In genomic region chr12:117098361-117099217, GRCh38 we compare ENCODE assay signal across 8 cellular contexts. TPM values are rescaled to one million over a fixed set of nuclear protein-coding genes. Genes with fewer than 3 reads are reported as not detected.
DNase-seq lines count a peak whose midpoint lies in the region; ATAC-seq, FAIRE-seq and TF ChIP-seq lines count a peak whose summit lies in the region.

No MANE protein-coding gene starts in this region.

- H3K27ac ChIP-seq in PC-3 (ENCODE audit: low read length) (no peak overlapping the region), mesendoderm (ENCODE audit: low read depth, low read length) (no peak overlapping the region), tibial nerve (peak overlapping the region in 1 of 4 donors; percentile 9)

- H2BK120ac ChIP-seq in mesendoderm (ENCODE audit: low read depth, low read length) = no peak overlapping the region

- no peak overlapping the region for H4K5ac ChIP-seq in mesendoderm (ENCODE audit: low read length)

- H2AK5ac ChIP-seq in mesendoderm (ENCODE audit: low read length) = no peak overlapping the region

- no peaks in the 10 kb centered on the region for H3K36me3 ChIP-seq in PC-3 (ENCODE audit: low read depth, low read length)
- H3K36me3 ChIP-seq in bronchial epithelial cell (ENCODE audit: control insufficient read depth, insufficient read depth, low read length) = no peaks in the 10 kb centered on the region
- H3K36me3 ChIP-seq in mesendoderm (ENCODE audit: control insufficient read depth, insufficient read depth, low read length) = no peaks in the 10 kb centered on the region
- no peaks in the 10 kb centered on the region for H3K36me3 ChIP-seq in tibial nerve

- no peak for FAIRE-seq in bronchial epithelial cell (lab: Jason Lieb, UNC)

- no peaks in the 10 kb centered on the region for H3K9me2 ChIP-seq in PC-3 (replicated peaks; ENCODE audit: low read length)

- no peak for DNase-seq in PC-3
- no peak for DNase-seq in bronchial epithelial cell (ENCODE audit: low read depth)
- no peak for DNase-seq in mesendoderm
- no peak for DNase-seq in tibial nerve (ENCODE audit: low spot score in 2 of 2)
- DNase-seq in medulla oblongata (ENCODE audit: extremely low spot score) = no peak
- no peak for DNase-seq in NCI-H524 (lab: John Stamatoyannopoulos, UW)

- CTCF ChIA-PET in PC-3 (lab: Charles Lee) = no interaction called here

- H3K27me3 ChIP-seq in PC-3 (ENCODE audit: low read length) (peaks cover 74% of the 10 kb centered on the region), bronchial epithelial cell (ENCODE audit: control insufficient read depth, insufficient read depth, low read length) (peaks cover 34% of the 10 kb centered on the region), mesendoderm (ENCODE audit: insufficient read depth, low read length, poor library complexity) (peaks cover 10% of the 10 kb centered on the region), tibial nerve (peaks cover 0 to 79% of the 10 kb centered on the region in 2 donors)

- no peaks in the 10 kb centered on the region for H3K79me1 ChIP-seq in mesendoderm (ENCODE audit: low read length)

- POLR2A ChIA-PET in PC-3 (lab: Charles Lee; ENCODE audit: unreplicated experiment) = no interaction called here

- intact Hi-C loops in PC-3 (cut with micrococcal nuclease) = no loop called here

- H3K4me2 ChIP-seq in PC-3 (ENCODE audit: low read length) (peak overlapping the region; percentile 66), mesendoderm (ENCODE audit: low read length) (peak overlapping the region; percentile 81)

- H2AFZ ChIP-seq in PC-3 (ENCODE audit: low read length) = peak overlapping the region; percentile 56; the same call in 1 of the 2 replicates

- WGBS in mesendoderm (ENCODE audit: extremely low coverage, insufficient coverage, low lambda C conversion rate) = no CpG with 5 or more reads among the region's 85 CpGs
- WGBS in tibial nerve, 2 donors = 4 to 5% methylated on average over 23 to 38 of the region's 85 CpGs

- TF ChIP-seq CTCF in PC-3 (conservative IDR thresholded peaks at IDR 0.05; ENCODE audit: low read depth, low read length) = no peak
- no peak for TF ChIP-seq CTCF in bronchial epithelial cell (IDR thresholded peaks at IDR 0.05; ENCODE audit: insufficient read depth, low read length, severe bottlenecking)
- TF ChIP-seq CTCF in tibial nerve (IDR thresholded peaks at IDR 0.05) = no peak

- no peaks in the 10 kb centered on the region for H4K20me1 ChIP-seq in PC-3 (ENCODE audit: low read length)

- H4K8ac ChIP-seq in mesendoderm (ENCODE audit: low read depth, low read length) = no peak overlapping the region

- peak overlapping the region; percentile 86 for H3K18ac ChIP-seq in mesendoderm (ENCODE audit: low read length)

- no peak overlapping the region for H3K4ac ChIP-seq in mesendoderm (ENCODE audit: low read depth, low read length)

- H2BK15ac ChIP-seq in mesendoderm (replicated peaks; ENCODE audit: low read depth) = no peak overlapping the region

- no peak overlapping the region for H2BK5ac ChIP-seq in mesendoderm (ENCODE audit: low read length)

- no peak for TF ChIP-seq EP300 in tibial nerve (IDR thresholded peaks at IDR 0.05)

- TF ChIP-seq POLR2A in tibial nerve (IDR thresholded peaks at IDR 0.05) = no peak

- H3F3A ChIP-seq in PC-3 (ENCODE audit: low read length, unreplicated experiment) = no peaks in the 10 kb centered on the region

- peak overlapping the region; percentile 42 for H3K56ac ChIP-seq in mesendoderm (ENCODE audit: low read length)

- BruUV-seq in PC-3 (replicated peaks; lab: Mats Ljungman, UMichigan) = no TSS peak

- peak; percentile 34 for ATAC-seq in GM18873 (IDR thresholded peaks at IDR 0.05; ENCODE audit: low FRiP score, unreplicated experiment)
- ATAC-seq in HG02759 (IDR thresholded peaks at IDR 0.05; ENCODE audit: unreplicated experiment) = peak; percentile 36
- ATAC-seq in PC-3 = peak; percentile 22; the same call in 1 of the 2 replicates

- H3K23ac ChIP-seq in mesendoderm (ENCODE audit: low read length) = no peak overlapping the region

- no peaks in the 10 kb centered on the region for H3K9me3 ChIP-seq in PC-3 (ENCODE audit: low read length)
- H3K9me3 ChIP-seq in tibial nerve = no peaks in the 10 kb centered on the region

- H3K4me1 ChIP-seq in PC-3 (ENCODE audit: insufficient read depth, low read length) = peaks cover 7% of the 10 kb centered on the region; the same call in 1 of the 2 replicates
- H3K4me1 ChIP-seq in mesendoderm (ENCODE audit: control insufficient read depth, low read depth, low read length) = no peaks in the 10 kb centered on the region
- peaks cover 0 to 26% (median 11%) of the 10 kb centered on the region in 4 donors for H3K4me1 ChIP-seq in tibial nerve

- H3K79me2 ChIP-seq in PC-3 (ENCODE audit: low read length) (no peaks in the 10 kb centered on the region), mesendoderm (ENCODE audit: control insufficient read depth, insufficient read depth, low read length) (no peaks in the 10 kb centered on the region)

- H3K9ac ChIP-seq in PC-3 (ENCODE audit: low read length) (no peak overlapping the region), mesendoderm (ENCODE audit: low read length) (no peak overlapping the region)

- H3K4me3 ChIP-seq in PC-3 (ENCODE audit: low read length) (peak overlapping the region; percentile 45), bronchial epithelial cell (ENCODE audit: low read depth, low read length) (peak overlapping the region; percentile 11), mesendoderm (ENCODE audit: low read length) (peak overlapping the region; percentile 33), tibial nerve (peak overlapping the region; percentile 38 to 54 (median 48))

RNA-seq across cellular contexts. Expression of gene TESC, which starts 0.6 kb away (rescaled TPM):
- total RNA-seq in PC-3 (2014; rRNA removed) (0.75 and 2.1 TPM in 2 replicates), bronchial epithelial cell (not detected in 2 replicates), tibial nerve (10 to 100 TPM in 1 of 4 donors, 1 to 10 TPM in 3; 2.9 to 10.2 (median 7.1) TPM)
- polyA plus RNA-seq in mesendoderm (2013, experiment 1 of 2) = 1.5 TPM
- 1.4 TPM for polyA plus RNA-seq in mesendoderm (2013, experiment 2 of 2)
